16 cellular contexts compared by ENCODE assay signal in genomic region chr2:53028746-53029423, GRCh38.
"Had no signal": no experiment of that assay in that cellular context is flagged by ENCODE, and none has a peak within 500 bp of the region (broad histone marks: within the 10 kb centered on the region; RNA-seq: fewer than 3 reads in every experiment).

No MANE protein-coding gene starts in this region.

- H3K27ac ChIP-seq: body of pancreas, testis had no signal

- H3K27me3 Mint-ChIP-seq: activated T-cell treated with anti-CD3 and anti-CD28 coated beads, Interleukin-2, amount 50 U/mL, for 24 hours; central memory CD8-positive, alpha-beta T cell; dendritic cell treated with granulocyte-macrophage colony-stimulating factor and Interleukin-4, amounts not matched to agents 40 ng/mL and 50 ng/mL, for 4 days; effector memory CD8-positive, alpha-beta T cell; stimulated activated naive CD8-positive, alpha-beta T cell treated with anti-CD3 and anti-CD28 coated beads, Interleukin-15, Interleukin-2, amounts not matched to agents 100 ng/mL and 50 ng/mL, for 24 hours had no signal

- DNase-seq: activated effector memory CD4-positive, alpha-beta T cell treated with anti-CD3 and anti-CD28 coated beads, Interleukin-2, amount 50 U/mL, for 16 hours; activated T-cell treated with anti-CD3 and anti-CD28 coated beads, Interleukin-2, amount 50 U/mL, for 24 hours; body of pancreas; effector memory CD8-positive, alpha-beta T cell; erythroblast; hypothalamus; natural killer cell; occipital lobe; stimulated activated CD4-positive, alpha-beta T cell treated with anti-CD3 and anti-CD28 coated beads, Interleukin-2, amount 100 ng/mL, for 48 hours; T-helper 2 cell; testis had no signal

- H3K4me1 ChIP-seq: body of pancreas, testis had no signal

- H3K4me3 ChIP-seq: body of pancreas, testis had no signal

- H3K9me3 ChIP-seq: body of pancreas, testis had no signal

- H3K27me3 ChIP-seq: body of pancreas, testis had no signal

- H3K27ac Mint-ChIP-seq: activated naive CD4-positive, alpha-beta T cell treated with anti-CD3 and anti-CD28 coated beads, Interleukin-2, amount 50 U/mL, for 72 hours; activated T-cell treated with anti-CD3 and anti-CD28 coated beads, Interleukin-2, amount 50 U/mL, for 24 hours; dendritic cell treated with granulocyte-macrophage colony-stimulating factor and Interleukin-4, amounts not matched to agents 40 ng/mL and 50 ng/mL, for 4 days; effector memory CD8-positive, alpha-beta T cell; natural killer cell; stimulated activated naive CD8-positive, alpha-beta T cell treated with anti-CD3 and anti-CD28 coated beads, Interleukin-15, Interleukin-2, amounts not matched to agents 100 ng/mL and 50 ng/mL, for 24 hours had no signal

- H3K4me3 Mint-ChIP-seq: activated T-cell treated with anti-CD3 and anti-CD28 coated beads, Interleukin-2, amount 50 U/mL, for 24 hours; central memory CD8-positive, alpha-beta T cell; dendritic cell treated with granulocyte-macrophage colony-stimulating factor and Interleukin-4, amounts not matched to agents 40 ng/mL and 50 ng/mL, for 4 days; effector memory CD8-positive, alpha-beta T cell; natural killer cell; stimulated activated naive CD8-positive, alpha-beta T cell treated with anti-CD3 and anti-CD28 coated beads, Interleukin-15, Interleukin-2, amounts not matched to agents 100 ng/mL and 50 ng/mL, for 24 hours had no signal

- ATAC-seq: activated CD4-positive, CD25-positive, alpha-beta regulatory T cell treated with anti-CD3 and anti-CD28 coated beads, Interleukin-2, amount 50 U/mL, for 24 hours; activated naive CD4-positive, alpha-beta T cell treated with anti-CD3 and anti-CD28 coated beads, Interleukin-2, amount 50 U/mL, for 72 hours; effector memory CD8-positive, alpha-beta T cell; natural killer cell had no signal

- H3K36me3 Mint-ChIP-seq: activated naive CD4-positive, alpha-beta T cell treated with anti-CD3 and anti-CD28 coated beads, Interleukin-2, amount 50 U/mL, for 72 hours; natural killer cell had no signal

- H3K4me1 Mint-ChIP-seq: central memory CD8-positive, alpha-beta T cell; natural killer cell had no signal
